ENCODE assay signal across 17 cellular contexts in genomic region chr3:129661766-129662165, GRCh38. TPM values are rescaled to one million over a fixed set of nuclear protein-coding genes. Genes with fewer than 3 reads are reported as not detected.
DNase-seq lines count a peak whose midpoint lies in the region; ATAC-seq and TF ChIP-seq lines count a peak whose summit lies in the region.
"Had no signal": no experiment of that assay in that cellular context is flagged by ENCODE, and none has a peak within 500 bp of the region (broad histone marks: within the 10 kb centered on the region; RNA-seq: fewer than 3 reads in every experiment).

No MANE protein-coding gene starts in this region.

- H3K9me3 ChIP-seq in HCT116 (ENCODE audit: control insufficient read depth in 1 of 2, insufficient read depth in 1 of 2, low read depth in 1 of 2, low read length in 2 of 2), result no peaks in the 10 kb centered on the region
- no peaks in the 10 kb centered on the region for H3K9me3 ChIP-seq in body of pancreas
- no peaks in the 10 kb centered on the region for H3K9me3 ChIP-seq in right lobe of liver
- H3K9me3 ChIP-seq in smooth muscle cell (replicated peaks; ENCODE audit: low read depth), result no peaks in the 10 kb centered on the region
- H3K9me3 ChIP-seq: BLaER1, SK-N-SH had no signal

- H2AFZ ChIP-seq in HCT116 (ENCODE audit: low read depth, low read length, poor library complexity, severe bottlenecking) (no peak overlapping the region), smooth muscle cell (ENCODE audit: low read depth) (no peak overlapping the region)

- H3F3A ChIP-seq in smooth muscle cell (ENCODE audit: low read depth), result no peaks in the 10 kb centered on the region

- WGBS in body of pancreas, 2 donors, result 41 to 60% methylated on average over 1 of the region's 1 CpG
- WGBS in right lobe of liver (ENCODE audit: insufficient coverage, low coverage, low lambda C conversion rate, missing lambda C conversion rate), result 45% methylated on average over 1 of the region's 1 CpG
- 100% methylated on average over 1 of the region's 1 CpG for WGBS in smooth muscle cell (ENCODE audit: low lambda C conversion rate)

- RAD21 ChIA-PET in HCT116 (lab: Charles Lee; ENCODE audit: low non-redundant PET in 1 of 2, low total read pairs in 2 of 2, uncharacterized antibody in 2 of 2, unreplicated experiment in 2 of 2), result no interaction called here

- no peak overlapping the region for H3K4me3 ChIP-seq in HCT116 (replicated peaks in 1 of 2; ENCODE audit: low read depth in 1 of 2, low read length in 2 of 2)
- H3K4me3 ChIP-seq in body of pancreas, result no peak overlapping the region
- no peak overlapping the region for H3K4me3 ChIP-seq in right lobe of liver
- H3K4me3 ChIP-seq in smooth muscle cell, result no peak overlapping the region
- H3K4me3 ChIP-seq: BLaER1 had no signal

- H3K27ac ChIP-seq in HCT116 (ENCODE audit: low read depth, low read length) (no peak overlapping the region; the same call in 1 of the 2 replicates), body of pancreas (peak overlapping the region in 2 of 4 donors; percentile 43 to 75), right lobe of liver (peak overlapping the region in 2 of 3 donors; percentile 35 to 69), smooth muscle cell (ENCODE audit: low read depth) (peak overlapping the region; percentile 93)
- H3K27ac ChIP-seq: BLaER1 had no signal

- H4K20me1 ChIP-seq in HCT116 (ENCODE audit: insufficient read depth), result no peaks in the 10 kb centered on the region
- peaks cover 22% of the 10 kb centered on the region for H4K20me1 ChIP-seq in smooth muscle cell (ENCODE audit: low read depth)

- no peaks in the 10 kb centered on the region for H3K27me3 ChIP-seq in HCT116 (ENCODE audit: insufficient read depth, low read length)
- H3K27me3 ChIP-seq in body of pancreas, result no peaks in the 10 kb centered on the region
- H3K27me3 ChIP-seq in right lobe of liver, result no peaks in the 10 kb centered on the region
- no peaks in the 10 kb centered on the region for H3K27me3 ChIP-seq in smooth muscle cell (ENCODE audit: low read depth)
- H3K27me3 ChIP-seq: BLaER1 had no signal

- POLR2A ChIA-PET in HCT116 (lab: Charles Lee) (no interaction called here), GM10248 (lab: Yijun Ruan, JAX) (no interaction called here)

- H3K9ac ChIP-seq in HCT116 (ENCODE audit: low read length), result peak overlapping the region; percentile 55
- no peak overlapping the region for H3K9ac ChIP-seq in smooth muscle cell (ENCODE audit: low read depth)
- H3K9ac ChIP-seq: BLaER1, SK-N-SH had no signal

- TF ChIP-seq POLR2A in HCT116 (IDR thresholded peaks at IDR 0.05; ENCODE audit: borderline replicate concordance, extremely low read depth, insufficient read depth, insufficient read length) (no peak), body of pancreas (IDR thresholded peaks at IDR 0.05) (no peak), right lobe of liver (IDR thresholded peaks at IDR 0.05) (no peak)

- H3K4me2 ChIP-seq in HCT116 (ENCODE audit: low read length), result peak overlapping the region; percentile 81
- no peak overlapping the region for H3K4me2 ChIP-seq in smooth muscle cell
- H3K4me2 ChIP-seq: BLaER1, SK-N-SH had no signal

- TF ChIP-seq CTCF in HCT116 (IDR thresholded peaks at IDR 0.05 in 2 of 3, conservative IDR thresholded peaks at IDR 0.05 in 1 of 3; ENCODE audit: borderline replicate concordance in 1 of 3, insufficient read depth in 1 of 3, low read depth in 2 of 3, low read length in 2 of 3), result no peak
- no peak for TF ChIP-seq CTCF in body of pancreas (IDR thresholded peaks at IDR 0.05)
- TF ChIP-seq CTCF in right lobe of liver (IDR thresholded peaks at IDR 0.05), result no peak
- TF ChIP-seq CTCF in smooth muscle cell (IDR thresholded peaks at IDR 0.05; ENCODE audit: borderline replicate concordance, insufficient read depth, poor library complexity, severe bottlenecking), result no peak
- TF ChIP-seq CTCF in GM10248 (IDR thresholded peaks at IDR 0.05; ENCODE audit: control extremely low read depth, extremely low read depth, low read depth, missing control alignments), result no peak

- H3K36me3 ChIP-seq in HCT116 (ENCODE audit: control insufficient read depth in 1 of 2, insufficient read depth in 2 of 2, low read length in 2 of 2) (no peaks in the 10 kb centered on the region), body of pancreas (replicated peaks in 1 of 2; ENCODE audit: insufficient read depth in 1 of 2, low read depth in 2 of 2) (no peaks in the 10 kb centered on the region), right lobe of liver (no peaks in the 10 kb centered on the region), smooth muscle cell (ENCODE audit: low read depth) (no peaks in the 10 kb centered on the region)

- TF ChIP-seq RAD21 in HCT116 (IDR thresholded peaks at IDR 0.05; ENCODE audit: low read depth), result no peak

- ATAC-seq in HCT116, result no peak
- ATAC-seq in body of pancreas, result peak; percentile 50
- peak in 3 of 4 donors; percentile 11 to 64 (median 40) for ATAC-seq in right lobe of liver
- ATAC-seq in HG03196 (IDR thresholded peaks at IDR 0.05; ENCODE audit: unreplicated experiment), result no peak
- ATAC-seq in Right ventricle myocardium superior (ENCODE audit: poor library complexity), result no peak
- ATAC-seq: Right ventricle myocardium inferior had no signal

- intact Hi-C loops in HCT116 (cut with micrococcal nuclease), result loop anchor here (2.0 kb wide), 1 partner anchor 133 kb away; no protein-coding TSS in a partner anchor
- intact Hi-C loops in body of pancreas (cut with DNase I), result no loop called here
- intact Hi-C loops in right lobe of liver (cut with DNase I), result no loop called here
- intact Hi-C loops in Right ventricle myocardium superior (cut with DNase I), result no loop called here

- H3K79me2 ChIP-seq in HCT116 (ENCODE audit: insufficient read depth, low read length) (peaks cover 14% of the 10 kb centered on the region; the same call in 1 of the 2 replicates), smooth muscle cell (ENCODE audit: low read depth) (peaks cover 24% of the 10 kb centered on the region)

- H3K4me1 ChIP-seq in HCT116 (ENCODE audit: control insufficient read depth in 1 of 2, insufficient read depth in 2 of 2, low read length in 2 of 2) (peaks cover 93 to 100% of the 10 kb centered on the region in 2 experiments), body of pancreas (peaks cover 38% of the 10 kb centered on the region), right lobe of liver (peaks cover 0 to 42% (median 8%) of the 10 kb centered on the region in 4 donors), smooth muscle cell (ENCODE audit: low read depth) (peaks cover 42% of the 10 kb centered on the region)

- no TSS peak for BruUV-seq in HCT116 (replicated peaks; lab: Mats Ljungman, UMichigan)

- DNase-seq in HCT116 (ENCODE audit: low read depth, low spot score), result no peak
- DNase-seq in body of pancreas, result no peak
- DNase-seq in right lobe of liver, result no peak
- no peak for DNase-seq in smooth muscle cell (lab: John Stamatoyannopoulos, UW; ENCODE audit: unreplicated experiment)
- no peak for DNase-seq in GM10248 (ENCODE audit: extremely low spot score)
- DNase-seq in Right ventricle myocardium superior, result no peak
- DNase-seq: CD8-positive, alpha-beta memory T cell; DMS 273 treated with DMSO at 0.1 percent for 48 hours; H7; MV-4-11; NCI-H1436; NCI-H2081; NCI-H524 treated with DMSO at 0.1 percent for 48 hours; SK-N-SH had no signal

- no peaks in the 10 kb centered on the region for H3K9me2 ChIP-seq in HCT116 (ENCODE audit: insufficient read depth)
- H3K9me2 ChIP-seq: SK-N-SH had no signal

- CTCF ChIA-PET in HCT116 (lab: Charles Lee), result no interaction called here
- CTCF ChIA-PET in GM10248 (lab: Yijun Ruan, JAX), result interaction anchor here (1.2 to 3.6 kb wide), 2 partner anchors 163 to 232 kb away, joined by 3 to 14 read pairs; partner anchors contain the start of gene TMCC1

TF ChIP-seq in HCT116, 20 proteins besides CTCF, POLR2A, EP300 and RAD21 (continues in another document):
- TF ChIP-seq ZNF274 (IDR thresholded peaks at IDR 0.05; ENCODE audit: low read depth, low read length) (no peak), ZBTB33 (IDR thresholded peaks at IDR 0.05; ENCODE audit: extremely low read depth, insufficient replicate concordance, low read length) (no peak), EZH2phosphoT487 (IDR thresholded peaks at IDR 0.05; ENCODE audit: borderline replicate concordance) (no peak), TCF7L2 (IDR thresholded peaks at IDR 0.05; ENCODE audit: borderline replicate concordance, extremely low read depth, insufficient read depth, insufficient read length) (no peak), YY1 (IDR thresholded peaks at IDR 0.05; ENCODE audit: extremely low read depth, insufficient replicate concordance, low read depth, low read length) (no peak), SRF (IDR thresholded peaks at IDR 0.05; ENCODE audit: low read depth) (no peak), SP1 (IDR thresholded peaks at IDR 0.05; ENCODE audit: low read depth) (no peak)

RNA-seq across cellular contexts. Expression of gene PLXND1, which starts 55.3 kb away (rescaled TPM):
- total RNA-seq in HCT116 (2021; ENCODE audit: unreplicated experiment) (47.3 TPM), body of pancreas (100 to 1,000 TPM in 1 of 2 donors, 10 to 100 TPM in 1; 47.7 to 135 TPM), right lobe of liver (10 to 100 TPM; 27.0 to 48.8 (median 29.6) TPM), smooth muscle cell (71.2 and 94.3 TPM in 2 replicates), Right ventricle myocardium superior (53.1 TPM)
- 38.1 and 39.1 TPM in 2 replicates for polyA plus RNA-seq in HCT116 (2012)
- polyA plus RNA-seq in smooth muscle cell, result 75.8 and 130 TPM in 2 replicates

Comparison
In these comparisons a context has a peak if more than half of its experiments do, and no peak if none do; other contexts are left out.
1. ATAC-seq: peak in body of pancreas (single experiment) and right lobe of liver (3 of 4); none in HCT116 (single experiment), HG03196 (single experiment) and Right ventricle myocardium superior (single experiment).